In genomic region chr3:31767920-31768319, GRCh38 we compare ENCODE assay signal across 23 cellular contexts.
DNase-seq lines count a peak whose midpoint lies in the region; ATAC-seq, FAIRE-seq and TF ChIP-seq lines count a peak whose summit lies in the region.
"Had no signal": no experiment of that assay in that cellular context is flagged by ENCODE, and none has a peak within 500 bp of the region (broad histone marks: within the 10 kb centered on the region; RNA-seq: fewer than 3 reads in every experiment).

No MANE protein-coding gene starts in this region.

- TF ChIP-seq EP300 in K562 (IDR thresholded peaks at IDR 0.05; ENCODE audit: low read length) (no peak), transverse colon (IDR thresholded peaks at IDR 0.05; ENCODE audit: low read depth) (no peak)

- H4K20me1 ChIP-seq in K562 (replicated peaks; ENCODE audit: control insufficient read depth, insufficient read depth, low read length): no peaks in the 10 kb centered on the region

- POLR2A ChIA-PET in activated CD8-positive, alpha-beta T cell treated with anti-CD3 and anti-CD28 coated beads for 36 hours (lab: Charles Lee): no interaction called here
- POLR2A ChIA-PET in activated CD8-positive, alpha-beta T cell treated with anti-CD3 and anti-CD28 coated beads, Interleukin-2, amount 10 ng/mL, durations not matched to agents 7 days and 5 days (lab: Charles Lee): no interaction called here
- POLR2A ChIA-PET in K562 (lab: Yijun Ruan, JAX): no interaction called here
- POLR2A ChIA-PET in CD4-positive, alpha-beta memory T cell (lab: Charles Lee; ENCODE audit: partially characterized antibody): no interaction called here

- TF ChIP-seq POLR2A in K562 (conservative IDR thresholded peaks at IDR 0.05) (no peak), transverse colon (IDR thresholded peaks at IDR 0.05) (no peak)

- H3K9ac ChIP-seq in K562 (ENCODE audit: insufficient read depth in 1 of 2, low read depth in 2 of 2, low read length in 2 of 2): no peak overlapping the region

- H3K4me3 Mint-ChIP-seq in activated CD8-positive, alpha-beta T cell treated with anti-CD3 and anti-CD28 coated beads for 36 hours: no peak overlapping the region
- H3K4me3 Mint-ChIP-seq in activated CD8-positive, alpha-beta T cell treated with anti-CD3 and anti-CD28 coated beads, Interleukin-2, amount 10 ng/mL, durations not matched to agents 7 days and 5 days: no peak overlapping the region
- peak overlapping the region in 1 of 4 donors; percentile 41 for H3K4me3 Mint-ChIP-seq in IgD-negative memory B cell
- H3K4me3 Mint-ChIP-seq in stimulated activated memory B cell treated with anti-CD40 and anti-IgM and Interleukin-4, amounts not matched to agents 10 μg/mL and 1 μg/mL and 100 μg/mL, for 72 hours: no peak overlapping the region
- no peak overlapping the region for H3K4me3 Mint-ChIP-seq in CD4-positive, alpha-beta memory T cell

- H2AFZ ChIP-seq in K562 (ENCODE audit: low read depth, low read length): 0 out of 2 replicates have a peak overlapping the region, but pooled peaks have one; percentile 15

- in situ Hi-C loops in K562 (cut with MboI): loop anchor here (25.0 kb wide), 1 partner anchor 981 kb away; no protein-coding TSS in a partner anchor
- in situ Hi-C loops in transverse colon (cut with MboI; ENCODE audit: low pct_ligation_motif_present in 1 of 4, low pct_unique_long_range_greater_than_20kb in 1 of 4, low sequenced_read_pairs in 3 of 4): loop anchor here in 2 of 4 donors (25.0 kb wide), 2 partner anchors 981 to 1006 kb away; no protein-coding TSS in a partner anchor

- no peak overlapping the region for H3K4me2 ChIP-seq in K562 (ENCODE audit: insufficient read depth, low read length)

- WGBS in K562 (ENCODE audit: insufficient coverage, low coverage, missing lambda C conversion rate): 0% methylated on average over 8 of the region's 8 CpGs
- WGBS in transverse colon (ENCODE audit: low coverage in 1 of 2), 2 donors: 89 to 96% methylated on average over 8 of the region's 8 CpGs

- H3K36me3 Mint-ChIP-seq in activated CD8-positive, alpha-beta T cell treated with anti-CD3 and anti-CD28 coated beads for 36 hours (ENCODE audit: low read depth): no peaks in the 10 kb centered on the region
- no peaks in the 10 kb centered on the region for H3K36me3 Mint-ChIP-seq in activated CD8-positive, alpha-beta T cell treated with anti-CD3 and anti-CD28 coated beads, Interleukin-2, amount 10 ng/mL, durations not matched to agents 7 days and 5 days (ENCODE audit: low read depth)
- peaks cover 9% of the 10 kb centered on the region for H3K36me3 Mint-ChIP-seq in IgD-negative memory B cell
- peaks cover 21% of the 10 kb centered on the region for H3K36me3 Mint-ChIP-seq in stimulated activated memory B cell treated with anti-CD40 and anti-IgM and Interleukin-4, amounts not matched to agents 10 μg/mL and 1 μg/mL and 100 μg/mL, for 72 hours
- H3K36me3 Mint-ChIP-seq in CD4-positive, alpha-beta memory T cell: no peaks in the 10 kb centered on the region

- H3K27ac ChIP-seq in K562 (ENCODE audit: extremely low read depth, low read depth, low read length) (no peak overlapping the region), transverse colon (no peak overlapping the region)
- no peak overlapping the region for H3K27ac ChIP-seq in CD4-positive, alpha-beta memory T cell (ENCODE audit: low read depth, low read length)
- H3K27ac ChIP-seq: Peyer's patch, SK-N-MC had no signal

- H3K9me3 ChIP-seq in K562 (replicated peaks; ENCODE audit: control insufficient read depth, insufficient read depth, low read depth, low read length) (no peaks in the 10 kb centered on the region), transverse colon (no peaks in the 10 kb centered on the region)
- no peaks in the 10 kb centered on the region for H3K9me3 ChIP-seq in CD4-positive, alpha-beta memory T cell (ENCODE audit: control insufficient read depth in 1 of 2, low read length in 2 of 2)
- H3K9me3 ChIP-seq: Peyer's patch had no signal

- H3K79me2 ChIP-seq in K562 (ENCODE audit: control insufficient read depth, insufficient read depth, low read length): no peaks in the 10 kb centered on the region

- no peaks in the 10 kb centered on the region for H3K27me3 Mint-ChIP-seq in activated CD8-positive, alpha-beta T cell treated with anti-CD3 and anti-CD28 coated beads for 36 hours
- H3K27me3 Mint-ChIP-seq in activated CD8-positive, alpha-beta T cell treated with anti-CD3 and anti-CD28 coated beads, Interleukin-2, amount 10 ng/mL, durations not matched to agents 7 days and 5 days (ENCODE audit: low read depth): no peaks in the 10 kb centered on the region
- H3K27me3 Mint-ChIP-seq in IgD-negative memory B cell: no peaks in the 10 kb centered on the region
- no peaks in the 10 kb centered on the region for H3K27me3 Mint-ChIP-seq in stimulated activated memory B cell treated with anti-CD40 and anti-IgM and Interleukin-4, amounts not matched to agents 10 μg/mL and 1 μg/mL and 100 μg/mL, for 72 hours
- H3K27me3 Mint-ChIP-seq in CD4-positive, alpha-beta memory T cell: peaks cover 0 to 1% of the 10 kb centered on the region in 2 donors

- no peak for TF ChIP-seq RAD21 in K562 (CRISPR knock-in tag; conservative IDR thresholded peaks at IDR 0.05 in 1 of 2, IDR thresholded peaks at IDR 0.05 in 1 of 2)

- BruUV-seq in K562 (replicated peaks; lab: Mats Ljungman, UMichigan): no TSS peak

- no peak for TF ChIP-seq CTCF in activated CD8-positive, alpha-beta T cell treated with anti-CD3 and anti-CD28 coated beads for 36 hours (IDR thresholded peaks at IDR 0.05)
- no peak for TF ChIP-seq CTCF in K562 (IDR thresholded peaks at IDR 0.05 in 2 of 3, conservative IDR thresholded peaks at IDR 0.05 in 1 of 3; ENCODE audit: insufficient read depth in 2 of 3, low read depth in 1 of 3, low read length in 3 of 3)
- TF ChIP-seq CTCF in transverse colon (IDR thresholded peaks at IDR 0.05): no peak

- H3K27me3 ChIP-seq in K562 (ENCODE audit: control insufficient read depth in 2 of 2, insufficient read depth in 2 of 2, low read length in 2 of 2) (0 out of 5 replicates have a peak, but pooled peaks cover 0 to under 1% of the 10 kb centered on the region in 2 experiments), transverse colon (no peaks in the 10 kb centered on the region)
- no peaks in the 10 kb centered on the region for H3K27me3 ChIP-seq in CD4-positive, alpha-beta memory T cell (ENCODE audit: insufficient read depth, low read length)
- H3K27me3 ChIP-seq: Peyer's patch had no signal

- CTCF ChIA-PET in activated CD8-positive, alpha-beta T cell treated with anti-CD3 and anti-CD28 coated beads for 36 hours (lab: Charles Lee): interaction anchor here (1.0 to 1.9 kb wide), 6 partner anchors 9 to 482 kb away, joined by 3 to 6 read pairs (median 4); no protein-coding TSS in a partner anchor
- CTCF ChIA-PET in activated CD8-positive, alpha-beta T cell treated with anti-CD3 and anti-CD28 coated beads, Interleukin-2, amount 10 ng/mL, durations not matched to agents 7 days and 5 days (lab: Charles Lee): interaction anchor here (1.0 to 1.8 kb wide), 4 partner anchors 11 to 998 kb away, joined by 3 to 9 read pairs (median 6); partner anchors contain the start of gene STT3B
- CTCF ChIA-PET in K562 (lab: Yijun Ruan, JAX; ENCODE audit: low intra/inter-chr PET ratio): interaction anchor here (1.1 to 1.4 kb wide), 3 partner anchors 43 to 999 kb away, joined by 3 to 8 read pairs (median 3); no protein-coding TSS in a partner anchor
- CTCF ChIA-PET in CD4-positive, alpha-beta memory T cell (lab: Charles Lee; ENCODE audit: partially characterized antibody): interaction anchor here (1.0 to 3.0 kb wide), 3 partner anchors 680 to 998 kb away, joined by 3 to 39 read pairs (median 4); no protein-coding TSS in a partner anchor

- no peak for ATAC-seq in activated CD8-positive, alpha-beta T cell treated with anti-CD3 and anti-CD28 coated beads for 36 hours
- no peak for ATAC-seq in activated CD8-positive, alpha-beta T cell treated with anti-CD3 and anti-CD28 coated beads, Interleukin-2, amount 10 ng/mL, durations not matched to agents 7 days and 5 days
- peak; percentile 77 for ATAC-seq in K562
- no peak for ATAC-seq in stimulated activated memory B cell treated with anti-CD40 and anti-IgM and Interleukin-4, amounts not matched to agents 10 μg/mL and 1 μg/mL and 100 μg/mL, for 72 hours
- ATAC-seq in GM19452 (IDR thresholded peaks at IDR 0.05; ENCODE audit: unreplicated experiment): no peak

- H3K36me3 ChIP-seq in K562 (ENCODE audit: control insufficient read depth, insufficient read depth, low read length): no peaks in the 10 kb centered on the region
- H3K36me3 ChIP-seq in transverse colon: no peaks in the 10 kb centered on the region
- H3K36me3 ChIP-seq in CD4-positive, alpha-beta memory T cell (ENCODE audit: insufficient read depth, low read length): no peaks in the 10 kb centered on the region
- H3K36me3 ChIP-seq: Peyer's patch had no signal

- no peaks in the 10 kb centered on the region for H3K9me1 ChIP-seq in K562 (ENCODE audit: control insufficient read depth, insufficient read depth, low read length)

- peak; percentile 7 for DNase-seq in activated CD8-positive, alpha-beta T cell treated with anti-CD3 and anti-CD28 coated beads for 36 hours
- no peak for DNase-seq in activated CD8-positive, alpha-beta T cell treated with anti-CD3 and anti-CD28 coated beads, Interleukin-2, amount 10 ng/mL, durations not matched to agents 7 days and 5 days
- DNase-seq in K562 (ENCODE audit: extremely low read depth in 1 of 4, low spot score in 3 of 4): peak in 1 of 4 experiments; percentile 65
- no peak for DNase-seq in transverse colon
- DNase-seq in CD4-positive, alpha-beta memory T cell: no peak
- DNase-seq: 8988T, ACHN, DMS153, DND-41, H7, MM.1S, NCI-H1417, NCI-H1694, NCI-H2081, NCI-H2227 treated with DMSO at 0.1 percent for 48 hours, Peyer's patch had no signal

- no peaks in the 10 kb centered on the region for H3K9me3 Mint-ChIP-seq in activated CD8-positive, alpha-beta T cell treated with anti-CD3 and anti-CD28 coated beads for 36 hours
- H3K9me3 Mint-ChIP-seq in activated CD8-positive, alpha-beta T cell treated with anti-CD3 and anti-CD28 coated beads, Interleukin-2, amount 10 ng/mL, durations not matched to agents 7 days and 5 days (ENCODE audit: insufficient read depth): no peaks in the 10 kb centered on the region
- H3K9me3 Mint-ChIP-seq in IgD-negative memory B cell: no peaks in the 10 kb centered on the region
- H3K9me3 Mint-ChIP-seq in stimulated activated memory B cell treated with anti-CD40 and anti-IgM and Interleukin-4, amounts not matched to agents 10 μg/mL and 1 μg/mL and 100 μg/mL, for 72 hours: no peaks in the 10 kb centered on the region
- no peaks in the 10 kb centered on the region for H3K9me3 Mint-ChIP-seq in CD4-positive, alpha-beta memory T cell

- H3K4me1 ChIP-seq in K562 (replicated peaks in 1 of 2; ENCODE audit: control insufficient read depth in 2 of 2, insufficient read depth in 2 of 2, low read length in 2 of 2) (no peaks in the 10 kb centered on the region; a peak in 1 of 5 replicates), transverse colon (no peaks in the 10 kb centered on the region)
- no peaks in the 10 kb centered on the region for H3K4me1 ChIP-seq in CD4-positive, alpha-beta memory T cell (ENCODE audit: insufficient read depth, low read length)
- H3K4me1 ChIP-seq: Peyer's patch had no signal

- H3K27ac Mint-ChIP-seq in activated CD8-positive, alpha-beta T cell treated with anti-CD3 and anti-CD28 coated beads for 36 hours: no peak overlapping the region
- H3K27ac Mint-ChIP-seq in activated CD8-positive, alpha-beta T cell treated with anti-CD3 and anti-CD28 coated beads, Interleukin-2, amount 10 ng/mL, durations not matched to agents 7 days and 5 days: no peak overlapping the region
- H3K27ac Mint-ChIP-seq in IgD-negative memory B cell: peak overlapping the region; percentile 45 to 89 (median 74)
- peak overlapping the region; percentile 70 for H3K27ac Mint-ChIP-seq in stimulated activated memory B cell treated with anti-CD40 and anti-IgM and Interleukin-4, amounts not matched to agents 10 μg/mL and 1 μg/mL and 100 μg/mL, for 72 hours
- no peak overlapping the region for H3K27ac Mint-ChIP-seq in CD4-positive, alpha-beta memory T cell

- peaks cover 13% of the 10 kb centered on the region for H3K4me1 Mint-ChIP-seq in activated CD8-positive, alpha-beta T cell treated with anti-CD3 and anti-CD28 coated beads for 36 hours (ENCODE audit: low read depth)
- H3K4me1 Mint-ChIP-seq in activated CD8-positive, alpha-beta T cell treated with anti-CD3 and anti-CD28 coated beads, Interleukin-2, amount 10 ng/mL, durations not matched to agents 7 days and 5 days (ENCODE audit: low read depth): peaks cover 3% of the 10 kb centered on the region
- peaks cover 56 to 62% (median 61%) of the 10 kb centered on the region in 3 donors for H3K4me1 Mint-ChIP-seq in IgD-negative memory B cell
- H3K4me1 Mint-ChIP-seq in stimulated activated memory B cell treated with anti-CD40 and anti-IgM and Interleukin-4, amounts not matched to agents 10 μg/mL and 1 μg/mL and 100 μg/mL, for 72 hours: peaks cover 72% of the 10 kb centered on the region
- peaks cover 0 to 2% (median under 1%) of the 10 kb centered on the region in 4 donors for H3K4me1 Mint-ChIP-seq in CD4-positive, alpha-beta memory T cell

- intact Hi-C loops in activated CD8-positive, alpha-beta T cell treated with anti-CD3 and anti-CD28 coated beads for 36 hours (cut with micrococcal nuclease): loop anchor here (10.0 kb wide), 1 partner anchor 233 kb away; the partner anchor contains the start of gene STT3B
- intact Hi-C loops in K562 (cut with micrococcal nuclease): loop anchor here (2.0 to 10.0 kb wide), 4 partner anchors 313 to 1756 kb away; no protein-coding TSS in a partner anchor
- intact Hi-C loops in transverse colon (cut with DNase I; ENCODE audit: low total_unique reads): no loop called here
- intact Hi-C loops in CD4-positive, alpha-beta memory T cell (cut with micrococcal nuclease): loop anchor here (1.0 to 2.0 kb wide), 4 partner anchors 218 to 1725 kb away; no protein-coding TSS in a partner anchor

- FAIRE-seq in K562 (lab: Jason Lieb, UNC): peak; percentile 51
- FAIRE-seq: GM12892, GM19239, HTR-8/SVneo had no signal

- no peak overlapping the region for H3K4me3 ChIP-seq in K562
- H3K4me3 ChIP-seq in transverse colon: no peak overlapping the region
- H3K4me3 ChIP-seq in CD4-positive, alpha-beta memory T cell (ENCODE audit: low read length in 2 of 2): no peak overlapping the region
- H3K4me3 ChIP-seq: Peyer's patch, SK-N-MC had no signal

Comparison
In these comparisons a context has a peak if more than half of its experiments do, and no peak if none do; other contexts are left out.
1. H3K27ac Mint-ChIP-seq: peak in IgD-negative memory B cell (3 of 3) and stimulated activated memory B cell treated with anti-CD40 and anti-IgM and Interleukin-4, amounts not matched to agents 10 μg/mL and 1 μg/mL and 100 μg/mL, for 72 hours (single experiment); none in activated CD8-positive, alpha-beta T cell treated with anti-CD3 and anti-CD28 coated beads for 36 hours (single experiment), activated CD8-positive, alpha-beta T cell treated with anti-CD3 and anti-CD28 coated beads, Interleukin-2, amount 10 ng/mL, durations not matched to agents 7 days and 5 days (single experiment) and CD4-positive, alpha-beta memory T cell (0 of 7).